In genomic region chr3:13205567-13206143, GRCh38 we compare ENCODE assay signal across 27 cellular contexts.
"Had no signal": no experiment of that assay in that cellular context is flagged by ENCODE, and none has a peak within 500 bp of the region (broad histone marks: within the 10 kb centered on the region; RNA-seq: fewer than 3 reads in every experiment).

No MANE protein-coding gene starts in this region.

- H3K4me3 ChIP-seq: neural progenitor cell, pancreas, psoas muscle, skin epidermis, smooth muscle cell, spleen, suprapubic skin, testis, tibial artery, transverse colon, upper lobe of right lung, vagina had no signal

- H3K9me3 ChIP-seq: pancreas, psoas muscle, spleen, suprapubic skin, testis, tibial artery, transverse colon, upper lobe of right lung, vagina had no signal

- H3K9ac ChIP-seq: neural progenitor cell had no signal

- DNase-seq: naive thymus-derived CD4-positive, alpha-beta T cell; natural killer cell; occipital lobe; pancreas; psoas muscle; right cardiac atrium; stimulated activated CD4-positive, alpha-beta T cell treated with anti-CD3 and anti-CD28 coated beads, Interleukin-12 subunit alpha, Interleukin-12 subunit beta, amount 100 ng/mL, for 4 hours; stimulated activated CD4-positive, alpha-beta T cell treated with anti-CD3 and anti-CD28 coated beads, Interleukin-1b, Interleukin-23, amount 100 ng/mL, for 48 hours; stimulated activated CD4-positive, alpha-beta T cell treated with anti-CD3 and anti-CD28 coated beads, Interleukin-4, amount 100 ng/mL, for 1 hour; stimulated activated CD4-positive, alpha-beta T cell treated with anti-CD3 and anti-CD28 coated beads, Interleukin-4, amount 100 ng/mL, for 4 hours; stimulated activated CD8-positive, alpha-beta memory T cell treated with anti-CD3 and anti-CD28 coated beads, Interleukin-4, amount 100 ng/mL, for 48 hours; stimulated activated naive CD4-positive, alpha-beta T cell; stimulated activated naive CD8-positive, alpha-beta T cell treated with anti-CD3 and anti-CD28 coated beads, Interleukin-15, amount 100 ng/mL, for 72 hours; stimulated activated naive CD8-positive, alpha-beta T cell treated with anti-CD3 and anti-CD28 coated beads, Interleukin-15, Interleukin-2, amounts not matched to agents 100 U/mL and 50 U/mL, for 24 hours; substantia nigra; testis; transverse colon; upper lobe of right lung had no signal

- H3K4me2 ChIP-seq: neural progenitor cell, smooth muscle cell had no signal

- H2AFZ ChIP-seq: neural progenitor cell had no signal

- H3K36me3 ChIP-seq: neural progenitor cell, pancreas, spleen, suprapubic skin, tibial artery, transverse colon, upper lobe of right lung, vagina had no signal

- H3K27me3 ChIP-seq: neural progenitor cell, pancreas, testis, vagina had no signal

- H3K4me1 ChIP-seq: pancreas, psoas muscle, tibial artery, transverse colon, upper lobe of right lung had no signal

- H3K27ac ChIP-seq: neural progenitor cell, pancreas, psoas muscle, skin epidermis, spleen, suprapubic skin, testis, tibial artery, transverse colon, upper lobe of right lung, vagina had no signal

- ATAC-seq: naive thymus-derived CD4-positive, alpha-beta T cell; natural killer cell; pancreas; psoas muscle; right cardiac atrium; sciatic nerve; stimulated activated memory B cell treated with anti-CD40 and anti-IgM and Interleukin-4, amounts not matched to agents 10 μg/mL and 1 μg/mL and 100 μg/mL, for 72 hours; stimulated activated naive CD8-positive, alpha-beta T cell treated with anti-CD3 and anti-CD28 coated beads, Interleukin-15, amount 100 ng/mL, for 72 hours; stimulated activated naive CD8-positive, alpha-beta T cell treated with anti-CD3 and anti-CD28 coated beads, Interleukin-15, Interleukin-2, amounts not matched to agents 100 U/mL and 50 U/mL, for 24 hours; upper lobe of right lung had no signal

- FAIRE-seq: pancreas had no signal
